2 cellular contexts compared by ENCODE assay signal in the genomic region with DNA sequence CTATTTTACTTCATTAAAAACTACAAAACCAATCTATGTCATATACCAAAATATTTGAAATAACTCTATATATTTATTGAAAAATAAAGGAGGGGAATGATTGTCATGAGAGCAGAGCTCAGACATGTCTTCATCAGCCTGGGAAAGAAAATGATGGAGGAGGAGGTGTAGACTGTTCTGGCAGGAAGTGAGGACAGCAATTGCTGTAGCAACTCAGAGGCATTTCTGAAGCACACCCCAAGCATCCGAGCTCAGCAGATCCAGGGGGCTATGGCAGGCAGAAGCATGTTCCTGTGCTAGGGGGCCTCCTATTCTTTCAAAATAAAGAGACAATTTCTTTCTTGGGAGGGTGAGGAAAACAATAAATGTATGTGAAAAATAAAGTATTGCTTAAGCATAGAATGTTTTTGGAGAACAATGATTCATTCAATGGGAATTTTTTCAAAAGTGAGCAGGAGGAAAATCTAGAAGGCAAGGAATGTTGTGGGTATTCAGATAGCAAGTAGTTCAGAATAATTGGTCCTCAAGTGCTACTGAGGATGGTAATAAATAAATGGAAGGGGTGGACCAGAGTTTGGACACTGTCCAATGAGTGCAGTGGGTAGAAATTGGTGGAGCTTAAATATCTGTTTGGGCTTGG.
TF ChIP-seq lines count a peak whose summit lies in the region.

No MANE protein-coding gene starts in this region.

TF ChIP-seq in SK-N-SH, 30 proteins besides CTCF, POLR2A, EP300 and RAD21 (continued from another document):
- TF ChIP-seq JUND (IDR thresholded peaks at IDR 0.05) (peak; percentile 23; the same call in 1 of the 2 replicates), TCF12 (IDR thresholded peaks at IDR 0.05) (no peak), RCOR1 (IDR thresholded peaks at IDR 0.05; ENCODE audit: low read length) (no peak), EZH2phosphoT487 (IDR thresholded peaks at IDR 0.05; ENCODE audit: borderline replicate concordance, low read depth) (no peak), FOSL2 (IDR thresholded peaks at IDR 0.05; ENCODE audit: borderline replicate concordance, low read depth) (peak; percentile 36; the same call in 1 of the 2 replicates)
- TF ChIP-seq, protein P1, sequence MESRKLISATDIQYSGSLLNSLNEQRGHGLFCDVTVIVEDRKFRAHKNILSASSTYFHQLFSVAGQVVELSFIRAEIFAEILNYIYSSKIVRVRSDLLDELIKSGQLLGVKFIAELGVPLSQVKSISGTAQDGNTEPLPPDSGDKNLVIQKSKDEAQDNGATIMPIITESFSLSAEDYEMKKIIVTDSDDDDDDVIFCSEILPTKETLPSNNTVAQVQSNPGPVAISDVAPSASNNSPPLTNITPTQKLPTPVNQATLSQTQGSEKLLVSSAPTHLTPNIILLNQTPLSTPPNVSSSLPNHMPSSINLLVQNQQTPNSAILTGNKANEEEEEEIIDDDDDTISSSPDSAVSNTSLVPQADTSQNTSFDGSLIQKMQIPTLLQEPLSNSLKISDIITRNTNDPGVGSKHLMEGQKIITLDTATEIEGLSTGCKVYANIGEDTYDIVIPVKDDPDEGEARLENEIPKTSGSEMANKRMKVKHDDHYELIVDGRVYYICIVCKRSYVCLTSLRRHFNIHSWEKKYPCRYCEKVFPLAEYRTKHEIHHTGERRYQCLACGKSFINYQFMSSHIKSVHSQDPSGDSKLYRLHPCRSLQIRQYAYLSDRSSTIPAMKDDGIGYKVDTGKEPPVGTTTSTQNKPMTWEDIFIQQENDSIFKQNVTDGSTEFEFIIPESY (IDR thresholded peaks at IDR 0.05; ENCODE audit: borderline replicate concordance, low read depth), result no peak
TF ChIP-seq in SK-N-SH: peak in this region for 3.

TF ChIP-seq in SK-N-SH treated with all-trans-retinoic acid at 6 μM for 48 hours, 23 proteins besides CTCF, POLR2A, EP300 and RAD21 (continued from another document):
- TF ChIP-seq, protein P2, sequence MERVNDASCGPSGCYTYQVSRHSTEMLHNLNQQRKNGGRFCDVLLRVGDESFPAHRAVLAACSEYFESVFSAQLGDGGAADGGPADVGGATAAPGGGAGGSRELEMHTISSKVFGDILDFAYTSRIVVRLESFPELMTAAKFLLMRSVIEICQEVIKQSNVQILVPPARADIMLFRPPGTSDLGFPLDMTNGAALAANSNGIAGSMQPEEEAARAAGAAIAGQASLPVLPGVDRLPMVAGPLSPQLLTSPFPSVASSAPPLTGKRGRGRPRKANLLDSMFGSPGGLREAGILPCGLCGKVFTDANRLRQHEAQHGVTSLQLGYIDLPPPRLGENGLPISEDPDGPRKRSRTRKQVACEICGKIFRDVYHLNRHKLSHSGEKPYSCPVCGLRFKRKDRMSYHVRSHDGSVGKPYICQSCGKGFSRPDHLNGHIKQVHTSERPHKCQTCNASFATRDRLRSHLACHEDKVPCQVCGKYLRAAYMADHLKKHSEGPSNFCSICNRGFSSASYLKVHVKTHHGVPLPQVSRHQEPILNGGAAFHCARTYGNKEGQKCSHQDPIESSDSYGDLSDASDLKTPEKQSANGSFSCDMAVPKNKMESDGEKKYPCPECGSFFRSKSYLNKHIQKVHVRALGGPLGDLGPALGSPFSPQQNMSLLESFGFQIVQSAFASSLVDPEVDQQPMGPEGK (CRISPR knock-in tag; IDR thresholded peaks at IDR 0.05; ENCODE audit: borderline replicate concordance), result no peak
- TF ChIP-seq ARNTL (CRISPR knock-in tag; IDR thresholded peaks at IDR 0.05; ENCODE audit: borderline replicate concordance, low read depth) (no peak), ZNF8 (CRISPR knock-in tag; IDR thresholded peaks at IDR 0.05) (no peak), TCF4 (CRISPR knock-in tag; IDR thresholded peaks at IDR 0.05; ENCODE audit: borderline replicate concordance) (no peak), ZFP3 (CRISPR knock-in tag; IDR thresholded peaks at IDR 0.05) (no peak), ESRRG (CRISPR knock-in tag; IDR thresholded peaks at IDR 0.05) (no peak)
